In the genomic region with DNA sequence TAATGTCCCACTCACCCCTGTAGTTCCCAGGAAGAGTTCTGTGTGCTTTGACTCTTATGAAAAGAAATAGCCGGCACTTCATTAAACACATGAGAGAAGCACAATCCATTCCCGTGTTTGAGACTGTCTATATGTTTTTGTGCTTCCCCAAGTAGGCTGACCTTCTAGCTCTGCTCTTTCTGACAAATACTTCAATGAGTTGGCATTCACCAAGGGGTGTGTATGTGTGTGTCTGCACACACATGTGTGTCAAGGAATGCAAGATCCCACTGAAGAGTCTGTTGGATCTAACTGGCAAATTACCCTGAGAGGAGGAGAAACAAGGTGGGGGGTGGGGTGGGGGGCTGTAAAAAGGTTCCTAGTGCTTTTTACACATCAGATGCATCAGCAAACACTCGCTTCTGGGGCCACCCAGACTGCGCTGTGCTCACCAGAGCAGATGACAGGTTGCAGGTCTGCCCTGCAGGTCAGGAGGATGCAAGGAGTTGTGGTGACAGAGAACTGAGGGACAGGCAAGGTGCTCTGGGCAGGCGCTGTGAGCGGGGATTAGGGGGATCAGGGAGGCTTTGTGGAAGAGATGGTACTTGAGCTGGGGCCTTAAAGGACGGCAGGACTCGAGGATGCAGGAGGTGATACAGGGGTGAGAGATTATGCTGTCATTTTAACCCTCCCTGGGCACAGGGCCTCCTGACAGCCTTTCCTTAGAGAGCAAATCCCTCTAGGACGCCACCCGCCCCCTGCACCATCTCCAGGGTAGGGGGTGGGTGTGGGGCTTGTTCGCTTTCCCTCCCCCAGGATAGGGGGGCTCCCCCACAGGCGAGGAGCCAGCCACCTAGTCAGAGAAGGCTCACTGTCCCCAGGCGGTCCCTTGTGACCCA, we compare ENCODE assay signal across 11 cellular contexts.
DNase-seq lines count a peak whose midpoint lies in the region; ATAC-seq and TF ChIP-seq lines count a peak whose summit lies in the region.
"Had no signal": no experiment of that assay in that cellular context is flagged by ENCODE, and none has a peak within 500 bp of the region (broad histone marks: within the 10 kb centered on the region; RNA-seq: fewer than 3 reads in every experiment).

No MANE protein-coding gene starts in this region.

- no peaks in the 10 kb centered on the region for H3K9me3 Mint-ChIP-seq in endothelial cell (ENCODE audit: unreplicated experiment)

- 67 to 82% (median 68%) methylated on average over 13 of the region's 13 CpGs for WGBS in psoas muscle, 3 donors

- peaks cover 29% of the 10 kb centered on the region for H4K20me1 ChIP-seq in DND-41 (ENCODE audit: insufficient read depth, low read length)

- intact Hi-C loops in psoas muscle (cut with DNase I) = loop anchor here in 1 of 2 donors (5.0 kb wide), 1 partner anchor 103 kb away; no protein-coding TSS in a partner anchor

- H3K27ac ChIP-seq in DND-41 (ENCODE audit: low read length) = peak overlapping the region; percentile 25; the same call in 1 of the 2 replicates
- peak overlapping the region; percentile 90 for H3K27ac ChIP-seq in psoas muscle

- H2AFZ ChIP-seq in DND-41 (ENCODE audit: low read depth, low read length) = no peak overlapping the region

- TF ChIP-seq CTCF in DND-41 (IDR thresholded peaks at IDR 0.05; ENCODE audit: borderline replicate concordance, extremely low read depth, low read length, poor library complexity, severe bottlenecking) = no peak
- no peak for TF ChIP-seq CTCF in endothelial cell (IDR thresholded peaks at IDR 0.05; ENCODE audit: unreplicated experiment)
- no peak for TF ChIP-seq CTCF in psoas muscle (IDR thresholded peaks at IDR 0.05)

- H3K4me1 ChIP-seq in DND-41 (ENCODE audit: insufficient read depth, low read length) (peaks cover 58% of the 10 kb centered on the region), NT2/D1 (ENCODE audit: insufficient read depth, insufficient read length) (peaks cover 42% of the 10 kb centered on the region), psoas muscle (peaks cover 71% of the 10 kb centered on the region)

- H3K9ac ChIP-seq in DND-41 (ENCODE audit: low read depth, low read length) (no peak overlapping the region), NT2/D1 (ENCODE audit: insufficient read length, low read depth) (peak overlapping the region; percentile 34)

- H3K9me3 ChIP-seq in DND-41 (ENCODE audit: insufficient read depth, low read length, severe bottlenecking) (no peaks in the 10 kb centered on the region), NT2/D1 (ENCODE audit: insufficient read depth, low read length) (no peaks in the 10 kb centered on the region), psoas muscle (no peaks in the 10 kb centered on the region)

- no peaks in the 10 kb centered on the region for H3K27me3 ChIP-seq in DND-41 (ENCODE audit: insufficient read depth, low read length, poor library complexity)
- H3K27me3 ChIP-seq in NT2/D1 (ENCODE audit: insufficient read depth, insufficient read length) = no peaks in the 10 kb centered on the region
- H3K27me3 ChIP-seq in psoas muscle (ENCODE audit: insufficient read depth in 3 of 3, low read length in 2 of 3) = no peaks in the 10 kb centered on the region

- H3K4me2 ChIP-seq in DND-41 (ENCODE audit: insufficient read depth, low read length) = no peak overlapping the region

- DNase-seq in DND-41 (no peak), NT2/D1 (ENCODE audit: low read depth, low spot score) (no peak), endothelial cell (ENCODE audit: low spot score) (no peak), psoas muscle (no peak), SHP77 (lab: John Stamatoyannopoulos, UW) (no peak), glomerular visceral epithelial cell (ENCODE audit: extremely low spot score) (no peak)
- DNase-seq in effector CD8-positive, alpha-beta T cell (lab: John Stamatoyannopoulos, UW) = no peak
- DNase-seq: effector memory CD4-positive, alpha-beta T cell; midbrain; NCI-H345 had no signal

- H3K27me3 Mint-ChIP-seq in endothelial cell (ENCODE audit: unreplicated experiment) = peaks cover 2% of the 10 kb centered on the region

- H3K4me3 ChIP-seq in DND-41 (ENCODE audit: low read depth in 1 of 2, low read length in 2 of 2) (no peak overlapping the region), NT2/D1 (ENCODE audit: insufficient read length, low read depth) (no peak overlapping the region), psoas muscle (no peak overlapping the region)

- H3K27ac Mint-ChIP-seq in endothelial cell (ENCODE audit: unreplicated experiment) = peak overlapping the region; percentile 21

- ATAC-seq in DND-41 (ENCODE audit: insufficient read depth, low read depth) (no peak), psoas muscle (no peak), HG02798 (IDR thresholded peaks at IDR 0.05; ENCODE audit: poor library complexity, unreplicated experiment) (no peak)

- peaks cover 89% of the 10 kb centered on the region for H3K79me2 ChIP-seq in DND-41 (ENCODE audit: insufficient read depth, low read length)

- H3K36me3 Mint-ChIP-seq in endothelial cell (ENCODE audit: low read depth, unreplicated experiment) = no peaks in the 10 kb centered on the region

- no peak overlapping the region for H3K4me3 Mint-ChIP-seq in endothelial cell (ENCODE audit: unreplicated experiment)

- peaks cover 29% of the 10 kb centered on the region for H3K4me1 Mint-ChIP-seq in endothelial cell (ENCODE audit: unreplicated experiment)

- H3K36me3 ChIP-seq in DND-41 (ENCODE audit: insufficient read depth, low read length) = no peaks in the 10 kb centered on the region
- H3K36me3 ChIP-seq in NT2/D1 (ENCODE audit: insufficient read depth, insufficient read length, low read length) = peaks cover 2% of the 10 kb centered on the region
- no peaks in the 10 kb centered on the region for H3K36me3 ChIP-seq in psoas muscle (ENCODE audit: insufficient read depth in 1 of 2, low read depth in 1 of 2)
